8 cellular contexts compared by ENCODE assay signal in the genomic region with DNA sequence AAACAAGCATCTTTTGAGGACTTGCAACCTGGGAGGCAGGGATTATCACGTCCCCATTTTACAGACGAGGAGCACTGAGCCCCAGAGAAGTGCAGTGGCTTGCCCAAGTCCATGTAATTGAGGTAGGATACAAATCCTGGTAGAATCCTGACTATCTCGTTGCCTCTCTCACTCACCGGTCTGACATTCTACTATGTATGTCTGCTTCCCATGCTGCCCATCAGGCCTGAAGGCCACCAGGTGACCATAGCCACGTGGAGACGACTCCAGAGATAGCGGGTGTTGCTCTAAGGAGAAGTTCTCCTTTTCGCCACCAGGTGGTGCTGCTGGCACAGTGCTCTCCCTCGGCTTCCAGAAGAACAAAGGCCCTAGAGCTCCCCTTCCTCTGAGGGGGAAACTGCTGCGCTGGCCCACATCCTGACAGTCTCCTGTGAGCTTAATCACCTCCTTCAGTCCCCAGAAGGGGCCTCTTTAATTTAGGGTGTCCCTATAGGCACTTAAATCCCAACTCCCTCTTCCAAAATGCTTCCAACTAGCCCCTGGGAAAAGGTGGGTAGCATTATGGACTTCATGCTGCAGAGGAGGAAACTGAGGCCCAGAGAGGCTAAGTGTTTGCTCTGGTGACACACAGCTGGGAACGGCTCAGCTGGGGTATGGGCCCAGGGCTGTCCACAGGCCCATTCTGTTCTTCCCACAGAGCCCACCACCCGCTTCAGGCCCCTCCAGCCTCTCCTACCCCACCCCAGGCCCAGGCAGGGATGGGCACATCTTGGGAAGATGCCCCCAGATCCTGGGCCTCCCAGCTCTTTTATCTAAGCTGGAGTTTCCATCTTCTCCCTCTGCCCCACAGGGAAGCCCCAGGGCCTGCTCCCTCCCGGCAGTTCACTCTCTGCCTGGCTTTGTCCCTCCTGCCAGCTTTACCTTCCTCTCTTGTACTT. TPM values are rescaled to one million over a fixed set of nuclear protein-coding genes. Genes with fewer than 3 reads are reported as not detected.
DNase-seq lines count a peak whose midpoint lies in the region; ATAC-seq and TF ChIP-seq lines count a peak whose summit lies in the region.

No MANE protein-coding gene starts in this region.

- H3K36me3 ChIP-seq in BLaER1 = no peaks in the 10 kb centered on the region
- H3K36me3 ChIP-seq in OCI-LY3 (replicated peaks; ENCODE audit: low read depth, low read length) = no peaks in the 10 kb centered on the region
- no peaks in the 10 kb centered on the region for H3K36me3 ChIP-seq in esophagus (ENCODE audit: control insufficient read depth in 2 of 2, insufficient read depth in 2 of 2, low read length in 1 of 2)

- no peak overlapping the region for H3K4me3 ChIP-seq in BLaER1
- peak overlapping the region; percentile 23 for H3K4me3 ChIP-seq in OCI-LY3 (ENCODE audit: low read length)
- H3K4me3 ChIP-seq in esophagus (ENCODE audit: low read depth in 1 of 2, low read length in 2 of 2) = no peak overlapping the region

- H3K9me3 Mint-ChIP-seq in naive thymus-derived CD8-positive, alpha-beta T cell = no peaks in the 10 kb centered on the region
- H3K9me3 Mint-ChIP-seq in stimulated activated effector memory CD8-positive, alpha-beta T cell treated with anti-CD3 and anti-CD28 coated beads, Interleukin-12 subunit alpha, Interleukin-12 subunit beta, amount 100 ng/mL, for 72 hours = no peaks in the 10 kb centered on the region

- H3K27me3 ChIP-seq in BLaER1 (no peaks in the 10 kb centered on the region), OCI-LY3 (ENCODE audit: low read depth, low read length) (peaks cover 35% of the 10 kb centered on the region), esophagus (ENCODE audit: control insufficient read depth in 1 of 2, insufficient read depth in 2 of 2, low read length in 2 of 2) (no peaks in the 10 kb centered on the region)

- H3K9me3 ChIP-seq in BLaER1 (no peaks in the 10 kb centered on the region), OCI-LY3 (ENCODE audit: insufficient read depth, low read length) (no peaks in the 10 kb centered on the region), esophagus (ENCODE audit: control insufficient read depth in 2 of 2, insufficient read depth in 1 of 2, low read depth in 1 of 2, low read length in 1 of 2) (no peaks in the 10 kb centered on the region)

- 17 to 22% methylated on average over 13 of the region's 13 CpGs for WGBS in esophagus, 2 donors

- no peaks in the 10 kb centered on the region for H3K79me2 ChIP-seq in OCI-LY3 (ENCODE audit: low read length)

- peak; percentile 90 for TF ChIP-seq CTCF in OCI-LY3 (IDR thresholded peaks at IDR 0.05; ENCODE audit: low read depth, low read length)

- H4K20me1 ChIP-seq in BLaER1 (no peaks in the 10 kb centered on the region), OCI-LY3 (ENCODE audit: insufficient read depth, low read length) (no peaks in the 10 kb centered on the region)

- H3K4me2 ChIP-seq in BLaER1 (peak overlapping the region; percentile 76), OCI-LY3 (ENCODE audit: low read length) (peak overlapping the region; percentile 58)

- H3K27me3 Mint-ChIP-seq in naive thymus-derived CD8-positive, alpha-beta T cell = peaks cover 0 to 4% (median 0%) of the 10 kb centered on the region in 5 donors

- H3K27ac ChIP-seq in BLaER1 = peak overlapping the region; percentile 80
- no peak overlapping the region for H3K27ac ChIP-seq in OCI-LY3 (ENCODE audit: low read length)
- peak overlapping the region; percentile 95 to 98 for H3K27ac ChIP-seq in esophagus (ENCODE audit: low read depth in 2 of 2, low read length in 1 of 2)

- H3K4me1 ChIP-seq in BLaER1 (peaks cover 86% of the 10 kb centered on the region), OCI-LY3 (ENCODE audit: low read length) (peaks cover 23% of the 10 kb centered on the region), esophagus (ENCODE audit: control insufficient read depth in 2 of 2, insufficient read depth in 2 of 2, low read length in 1 of 2) (peaks cover 5 to 24% of the 10 kb centered on the region in 2 donors)

- peaks cover 21 to 47% (median 39%) of the 10 kb centered on the region in 4 donors for H3K4me1 Mint-ChIP-seq in naive thymus-derived CD8-positive, alpha-beta T cell
- H3K4me1 Mint-ChIP-seq in stimulated activated effector memory CD8-positive, alpha-beta T cell treated with anti-CD3 and anti-CD28 coated beads, Interleukin-12 subunit alpha, Interleukin-12 subunit beta, amount 100 ng/mL, for 72 hours = peaks cover 45% of the 10 kb centered on the region

- POLR2A ChIA-PET in naive thymus-derived CD8-positive, alpha-beta T cell (lab: Charles Lee) = interaction anchor here (0.7 to 4.0 kb wide), 18 partner anchors 10 to 126 kb away, joined by 3 to 87 read pairs (median 7); a partner anchor contains a TSS

- DNase-seq in HuH-7.5 (ENCODE audit: low spot score) = peak; percentile 99
- DNase-seq in activated CD8-positive, alpha-beta memory T cell treated with anti-CD3 and anti-CD28 coated beads, Interleukin-2, amount 50 U/mL, for 48 hours = peak; percentile 94
- peak; percentile 73 to 93 (median 88) for DNase-seq in naive thymus-derived CD8-positive, alpha-beta T cell
- peak; percentile 87 to 95 for DNase-seq in stimulated activated effector memory CD8-positive, alpha-beta T cell treated with anti-CD3 and anti-CD28 coated beads, Interleukin-12 subunit alpha, Interleukin-12 subunit beta, amount 100 ng/mL, for 72 hours (ENCODE audit: low spot score in 2 of 2)

- peak overlapping the region; percentile 46 to 94 (median 82) for H3K27ac Mint-ChIP-seq in naive thymus-derived CD8-positive, alpha-beta T cell
- peak overlapping the region; percentile 27 for H3K27ac Mint-ChIP-seq in stimulated activated effector memory CD8-positive, alpha-beta T cell treated with anti-CD3 and anti-CD28 coated beads, Interleukin-12 subunit alpha, Interleukin-12 subunit beta, amount 100 ng/mL, for 72 hours

- no peaks in the 10 kb centered on the region for H3K36me3 Mint-ChIP-seq in naive thymus-derived CD8-positive, alpha-beta T cell
- peaks cover 12% of the 10 kb centered on the region for H3K36me3 Mint-ChIP-seq in stimulated activated effector memory CD8-positive, alpha-beta T cell treated with anti-CD3 and anti-CD28 coated beads, Interleukin-12 subunit alpha, Interleukin-12 subunit beta, amount 100 ng/mL, for 72 hours

- peak overlapping the region; percentile 60 for H3K9ac ChIP-seq in BLaER1
- no peak overlapping the region for H3K9ac ChIP-seq in OCI-LY3 (ENCODE audit: low read length)

- peak overlapping the region; percentile 24; the same call in 1 of the 2 replicates for H2AFZ ChIP-seq in OCI-LY3 (ENCODE audit: low read depth, low read length)

- H3K4me3 Mint-ChIP-seq in naive thymus-derived CD8-positive, alpha-beta T cell = peak overlapping the region in 8 of 10 donors; percentile 23 to 79 (median 55)
- peak overlapping the region; percentile 46 for H3K4me3 Mint-ChIP-seq in stimulated activated effector memory CD8-positive, alpha-beta T cell treated with anti-CD3 and anti-CD28 coated beads, Interleukin-12 subunit alpha, Interleukin-12 subunit beta, amount 100 ng/mL, for 72 hours

- peak; percentile 62 for ATAC-seq in GM19452 (IDR thresholded peaks at IDR 0.05; ENCODE audit: unreplicated experiment)
- ATAC-seq in naive thymus-derived CD8-positive, alpha-beta T cell = peak; percentile 83
- ATAC-seq in stimulated activated effector memory CD8-positive, alpha-beta T cell treated with anti-CD3 and anti-CD28 coated beads, Interleukin-12 subunit alpha, Interleukin-12 subunit beta, amount 100 ng/mL, for 72 hours = peak; percentile 70

RNA-seq across cellular contexts. Expression of a gene that starts 6.4 kb away (rescaled TPM):
- polyA plus RNA-seq in esophagus = under 1 TPM; 0.13 to 0.49 TPM
- total RNA-seq in naive thymus-derived CD8-positive, alpha-beta T cell = under 1 TPM; 0.16 to 0.25 TPM
- polyA plus RNA-seq in naive thymus-derived CD8-positive, alpha-beta T cell = not detected

RNA-seq across cellular contexts. Expression of a gene that starts 9.8 kb away (rescaled TPM):
- under 1 TPM in 1 of 2 donors, not detected in 1; 0.21 TPM for polyA plus RNA-seq in esophagus
- total RNA-seq in naive thymus-derived CD8-positive, alpha-beta T cell = not detected
- polyA plus RNA-seq in naive thymus-derived CD8-positive, alpha-beta T cell = not detected

RNA-seq across cellular contexts. Expression of a gene that starts 18.7 kb away (rescaled TPM):
- 10 to 100 TPM; 18.1 to 33.5 TPM for polyA plus RNA-seq in esophagus
- not detected for total RNA-seq in naive thymus-derived CD8-positive, alpha-beta T cell
- polyA plus RNA-seq in naive thymus-derived CD8-positive, alpha-beta T cell = under 1 TPM; 0.21 to 0.26 (median 0.25) TPM

RNA-seq across cellular contexts. Expression of a gene that starts 32.9 kb away (rescaled TPM):
- polyA plus RNA-seq in esophagus = 10 to 100 TPM; 49.7 to 74.5 TPM
- 100 to 1,000 TPM; 117 to 122 TPM for total RNA-seq in naive thymus-derived CD8-positive, alpha-beta T cell
- 10 to 100 TPM; 40.9 to 89.3 (median 45.9) TPM for polyA plus RNA-seq in naive thymus-derived CD8-positive, alpha-beta T cell

RNA-seq across cellular contexts. Expression of a gene that starts 35.8 kb away (rescaled TPM):
- 10 to 100 TPM; 10.4 to 19.8 TPM for polyA plus RNA-seq in esophagus
- total RNA-seq in naive thymus-derived CD8-positive, alpha-beta T cell = 100 to 1,000 TPM; 176 to 181 TPM
- 100 to 1,000 TPM in 2 of 3 donors, 10 to 100 TPM in 1; 83.1 to 204 (median 104) TPM for polyA plus RNA-seq in naive thymus-derived CD8-positive, alpha-beta T cell

Comparison
In these comparisons a context has a peak if more than half of its experiments do, and no peak if none do; other contexts are left out.
1. RNA of a gene that starts 18.7 kb away (polyA plus RNA-seq): 18.1 to 33.5 TPM in esophagus; 0.21 to 0.26 TPM in naive thymus-derived CD8-positive, alpha-beta T cell; every median in the first group is over 10 times any median in the second.
2. Peak in every context shown above with its lines, with median percentiles within 50 percentile points of each other: ATAC-seq and DNase-seq.